ENCODE assay signal across 24 cellular contexts in genomic region chr12:125120566-125120965, GRCh38. TPM values are rescaled to one million over a fixed set of nuclear protein-coding genes. Genes with fewer than 3 reads are reported as not detected.
DNase-seq lines count a peak whose midpoint lies in the region; ATAC-seq, FAIRE-seq and TF ChIP-seq lines count a peak whose summit lies in the region.
"Had no signal": no experiment of that assay in that cellular context is flagged by ENCODE, and none has a peak within 500 bp of the region (broad histone marks: within the 10 kb centered on the region; RNA-seq: fewer than 3 reads in every experiment).

No MANE protein-coding gene starts in this region.

- no peak overlapping the region for H3K4me3 Mint-ChIP-seq in progenitor cell of endocrine pancreas (ENCODE audit: low read depth)
- H3K4me3 Mint-ChIP-seq: CD8-positive, alpha-beta memory T cell had no signal

- H3K4me1 Mint-ChIP-seq in progenitor cell of endocrine pancreas (ENCODE audit: low read depth), result peaks cover 2% of the 10 kb centered on the region
- H3K4me1 Mint-ChIP-seq: CD8-positive, alpha-beta memory T cell had no signal

- WGBS in HepG2 (ENCODE audit: low lambda C conversion rate), result 99% methylated on average over 12 of the region's 12 CpGs
- 96% methylated on average over 10 of the region's 12 CpGs for WGBS in right lobe of liver (ENCODE audit: insufficient coverage, low coverage, low lambda C conversion rate, missing lambda C conversion rate)
- 86% methylated on average over 12 of the region's 12 CpGs for WGBS in hepatocyte (ENCODE audit: low lambda C conversion rate, missing lambda C conversion rate)

- H4K20me1 ChIP-seq in HepG2 (ENCODE audit: insufficient read depth, low read length) (no peaks in the 10 kb centered on the region), hepatocyte (ENCODE audit: insufficient read depth, poor library complexity, severe bottlenecking) (no peaks in the 10 kb centered on the region), Karpas-422 (ENCODE audit: insufficient read depth, low read depth, low read length) (no peaks in the 10 kb centered on the region)

- ATAC-seq in HepG2 (no peak), right lobe of liver (no peak), HG03039 (IDR thresholded peaks at IDR 0.05; ENCODE audit: unreplicated experiment) (no peak), GM21825 (IDR thresholded peaks at IDR 0.05; ENCODE audit: unreplicated experiment) (no peak)

- in situ Hi-C loops in HepG2 (cut with HindIII; ENCODE audit: extremely low pct_ligation_motif_present, low pct_unique_long_range_greater_than_20kb), result no loop called here

- peaks cover 24 to 30% of the 10 kb centered on the region in 2 experiments; a peak in 4 of 5 replicates for H3K36me3 ChIP-seq in HepG2 (replicated peaks in 1 of 2; ENCODE audit: control insufficient read depth in 1 of 2, insufficient read depth in 2 of 2, low read length in 2 of 2)
- peaks cover 0 to 2% (median 0%) of the 10 kb centered on the region in 4 donors for H3K36me3 ChIP-seq in right lobe of liver
- H3K36me3 ChIP-seq in hepatocyte (replicated peaks; ENCODE audit: insufficient read depth, low read depth), result no peaks in the 10 kb centered on the region
- H3K36me3 ChIP-seq in Karpas-422 (ENCODE audit: insufficient read depth, low read length), result no peaks in the 10 kb centered on the region

- FAIRE-seq in HepG2 (lab: Jason Lieb, UNC), result no peak

- H2AFZ ChIP-seq in HepG2 (ENCODE audit: low read length) (no peak overlapping the region), hepatocyte (no peak overlapping the region), Karpas-422 (ENCODE audit: low read length) (no peak overlapping the region)
- H2AFZ ChIP-seq: PC-9 had no signal

- H3K4me2 ChIP-seq in HepG2 (ENCODE audit: low read depth, low read length), result no peak overlapping the region
- H3K4me2 ChIP-seq in hepatocyte, result no peak overlapping the region
- H3K4me2 ChIP-seq in Karpas-422 (ENCODE audit: low read depth, low read length, poor library complexity, severe bottlenecking), result no peak overlapping the region
- H3K4me2 ChIP-seq: BLaER1 treated with 17β-estradiol and CSF1 and Interleukin-3, amounts not matched to agents 10 nM and 100 nM; PC-9 had no signal

- H3K9me3 Mint-ChIP-seq in progenitor cell of endocrine pancreas (ENCODE audit: low read depth), result peaks cover 4% of the 10 kb centered on the region
- H3K9me3 Mint-ChIP-seq: CD8-positive, alpha-beta memory T cell had no signal

- TF ChIP-seq EP300 in HepG2 (IDR thresholded peaks at IDR 0.05; ENCODE audit: low read depth in 2 of 2, low read length in 2 of 2) (no peak), HepG2 (CRISPR knock-in tag; IDR thresholded peaks at IDR 0.05; ENCODE audit: borderline replicate concordance) (no peak)

- H3K4me3 ChIP-seq in HepG2 (replicated peaks in 1 of 3; ENCODE audit: insufficient read depth in 1 of 3, low read depth in 2 of 3, low read length in 3 of 3) (no peak overlapping the region), right lobe of liver (no peak overlapping the region), hepatocyte (no peak overlapping the region), Karpas-422 (ENCODE audit: low read length) (no peak overlapping the region)
- H3K4me3 ChIP-seq: BLaER1 treated with 17β-estradiol and CSF1 and Interleukin-3, amounts not matched to agents 10 nM and 100 nM; PC-9 had no signal

- H3K9me2 ChIP-seq in hepatocyte (replicated peaks; ENCODE audit: insufficient read depth) (no peaks in the 10 kb centered on the region), Karpas-422 (replicated peaks; ENCODE audit: insufficient read depth, low read length) (no peaks in the 10 kb centered on the region)

- H3K27me3 ChIP-seq in HepG2 (ENCODE audit: control insufficient read depth in 1 of 2, insufficient read depth in 2 of 2, low read length in 2 of 2) (no peaks in the 10 kb centered on the region), right lobe of liver (no peaks in the 10 kb centered on the region), hepatocyte (no peaks in the 10 kb centered on the region), Karpas-422 (ENCODE audit: low read length) (no peaks in the 10 kb centered on the region)
- H3K27me3 ChIP-seq: BLaER1 treated with 17β-estradiol and CSF1 and Interleukin-3, amounts not matched to agents 10 nM and 100 nM had no signal

- TF ChIP-seq RAD21 in HepG2 (CRISPR knock-in tag; IDR thresholded peaks at IDR 0.05), result no peak

- H3K27me3 Mint-ChIP-seq in progenitor cell of endocrine pancreas, result no peaks in the 10 kb centered on the region

- no peaks in the 10 kb centered on the region for H3K79me2 ChIP-seq in HepG2 (ENCODE audit: insufficient read depth, low read length)
- H3K79me2 ChIP-seq in hepatocyte, result no peaks in the 10 kb centered on the region
- no peaks in the 10 kb centered on the region for H3K79me2 ChIP-seq in Karpas-422 (ENCODE audit: low read length)

- TF ChIP-seq CTCF in HepG2 (CRISPR knock-in tag; IDR thresholded peaks at IDR 0.05) (no peak), right lobe of liver (IDR thresholded peaks at IDR 0.05) (no peak), hepatocyte (IDR thresholded peaks at IDR 0.05; ENCODE audit: poor library complexity) (no peak), progenitor cell of endocrine pancreas (IDR thresholded peaks at IDR 0.05; ENCODE audit: unreplicated experiment) (no peak)

- H3K27ac ChIP-seq in HepG2 (ENCODE audit: extremely low read length, insufficient read depth, low read length) (no peak overlapping the region), right lobe of liver (no peak overlapping the region), hepatocyte (peak overlapping the region; percentile 31), Karpas-422 (ENCODE audit: low read length) (no peak overlapping the region)
- H3K27ac ChIP-seq: 22Rv1; BLaER1 treated with 17β-estradiol and CSF1 and Interleukin-3, amounts not matched to agents 10 nM and 100 nM; PC-9 had no signal

- peaks cover 16% of the 10 kb centered on the region for H3K4me1 ChIP-seq in HepG2 (ENCODE audit: insufficient read depth, low read length)
- H3K4me1 ChIP-seq in right lobe of liver, result no peaks in the 10 kb centered on the region
- peaks cover 20% of the 10 kb centered on the region for H3K4me1 ChIP-seq in hepatocyte (ENCODE audit: insufficient read depth)
- H3K4me1 ChIP-seq in Karpas-422 (ENCODE audit: low read length), result 0 out of 2 replicates have a peak, but pooled peaks cover 2% of the 10 kb centered on the region

- H3K9me3 ChIP-seq in HepG2 (ENCODE audit: low read length), result no peaks in the 10 kb centered on the region
- no peaks in the 10 kb centered on the region for H3K9me3 ChIP-seq in right lobe of liver
- H3K9me3 ChIP-seq in hepatocyte (ENCODE audit: low read depth), result no peaks in the 10 kb centered on the region
- no peaks in the 10 kb centered on the region for H3K9me3 ChIP-seq in Karpas-422 (ENCODE audit: low read length)

- H3K9ac ChIP-seq in HepG2 (ENCODE audit: insufficient read depth, low read depth, low read length) (no peak overlapping the region), Karpas-422 (ENCODE audit: low read length) (no peak overlapping the region)
- H3K9ac ChIP-seq: BLaER1 treated with 17β-estradiol and CSF1 and Interleukin-3, amounts not matched to agents 10 nM and 100 nM had no signal

- CTCF ChIA-PET in HepG2 (lab: Yijun Ruan, JAX; ENCODE audit: low intra/inter-chr PET ratio, low total read pairs), result no interaction called here

- BruUV-seq in HepG2 (replicated peaks; lab: Mats Ljungman, UMichigan), result no TSS peak

- DNase-seq in HepG2 (ENCODE audit: low spot score) (no peak), right lobe of liver (no peak), hepatocyte (ENCODE audit: low spot score) (no peak), progenitor cell of endocrine pancreas (ENCODE audit: low spot score, unreplicated experiment) (no peak), Karpas-422 (no peak), GM19238 (ENCODE audit: insufficient read length, low spot score) (no peak)
- DNase-seq: CD8-positive, alpha-beta memory T cell; DMS53; GDM1; HCEC 1CT; MM.1S; NCI-H1048; NCI-H1417 treated with DMSO at 0.1 percent for 48 hours; NCI-H187; NCI-H2107; NCI-H446 treated with DMSO at 0.1 percent for 48 hours; NCI-H69; RPMI8226; SHP77 had no signal

- peak overlapping the region; percentile 1 for H3K27ac Mint-ChIP-seq in progenitor cell of endocrine pancreas
- H3K27ac Mint-ChIP-seq: CD8-positive, alpha-beta memory T cell had no signal

- peaks cover 35% of the 10 kb centered on the region for H3K36me3 Mint-ChIP-seq in progenitor cell of endocrine pancreas (ENCODE audit: insufficient read depth)

- TF ChIP-seq POLR2A in HepG2 (IDR thresholded peaks at IDR 0.05; ENCODE audit: insufficient read depth in 1 of 2, low read depth in 2 of 2, low read length in 2 of 2) (no peak), right lobe of liver (IDR thresholded peaks at IDR 0.05) (no peak)

- intact Hi-C loops in HepG2 (cut with micrococcal nuclease; ENCODE audit: unreplicated experiment) (no loop called here), right lobe of liver (cut with DNase I) (no loop called here)

- POLR2A ChIA-PET in HepG2 (lab: Yijun Ruan, JAX), result no interaction called here

RNA-seq across cellular contexts. Expression of gene AACS, which starts 55.3 kb away (rescaled TPM):
- total RNA-seq in HepG2 (2016; rRNA removed; fragmentation: Illumina TruSeq; extraction: Trizol) (26.3 and 28.8 TPM in 2 replicates), right lobe of liver (10 to 100 TPM in 1 of 6 experiments, 1 to 10 TPM in 5; 3.2 to 11.3 (median 4.8) TPM), hepatocyte (20.6 and 24.2 TPM in 2 replicates), progenitor cell of endocrine pancreas (38.8 and 40.1 TPM in 2 replicates)
- total RNA-seq in HepG2 (2016; cell fraction: cytosol; rRNA removed; fragmentation: Illumina TruSeq; extraction: Trizol; ENCODE audit: low read depth), result 8.4 and 10.7 TPM in 2 replicates
- total RNA-seq in HepG2 (2016; cell fraction: insoluble cytoplasmic fraction; rRNA removed; fragmentation: Illumina TruSeq; extraction: Trizol), result 22.7 and 29.1 TPM in 2 replicates
- 18.6 and 20.0 TPM in 2 replicates for total RNA-seq in HepG2 (2016; cell fraction: membrane; rRNA removed; fragmentation: Illumina TruSeq; extraction: Trizol)
- 22.1 and 23.1 TPM in 2 replicates for total RNA-seq in HepG2 (2016; cell fraction: nucleus; rRNA removed; fragmentation: Illumina TruSeq; extraction: Trizol)
- polyA plus RNA-seq in HepG2 (2011; rRNA removed) (23.3 and 23.5 TPM in 2 replicates), hepatocyte (33.2 and 34.0 TPM in 2 replicates)
- polyA plus RNA-seq in HepG2 (2011; cell fraction: cytosol; rRNA removed), result 19.3 and 21.2 TPM in 2 replicates
- polyA plus RNA-seq in HepG2 (2011; cell fraction: nucleus; rRNA removed), result 37.9 and 38.1 TPM in 2 replicates
- 23.5 and 30.2 TPM in 2 replicates for polyA plus RNA-seq in HepG2 (2012)
- polyA plus RNA-seq in HepG2 (2016; cell fraction: cytosol; fragmentation: Illumina TruSeq; extraction: Trizol; ENCODE audit: low read depth), result 4.5 and 5.2 TPM in 2 replicates
- polyA plus RNA-seq in HepG2 (2016; cell fraction: insoluble cytoplasmic fraction; fragmentation: Illumina TruSeq; extraction: Trizol; ENCODE audit: low read depth), result 22.1 and 25.9 TPM in 2 replicates
- polyA plus RNA-seq in HepG2 (2016; cell fraction: membrane; fragmentation: Illumina TruSeq; extraction: Trizol; ENCODE audit: low read depth), result 10.6 and 13.7 TPM in 2 replicates
- 30.6 and 33.2 TPM in 2 replicates for polyA plus RNA-seq in HepG2 (2016; cell fraction: nucleus; fragmentation: Illumina TruSeq; extraction: Trizol; ENCODE audit: insufficient read depth, low read depth)
- polyA minus RNA-seq in HepG2 (2011; rRNA and poly(A)+ RNA removed; ENCODE audit: low replicate concordance), result 35.1 and 50.6 TPM in 2 replicates
- polyA minus RNA-seq in HepG2 (2011; cell fraction: cytosol; rRNA and poly(A)+ RNA removed), result 17.8 and 17.9 TPM in 2 replicates
- 23.1 and 26.7 TPM in 2 replicates for polyA minus RNA-seq in HepG2 (2011; cell fraction: nucleus; rRNA and poly(A)+ RNA removed)
- total RNA-seq in Karpas-422 (2014; rRNA removed; shearing (Covaris generic); ENCODE audit: low replicate concordance), result 17.8 and 22.1 TPM in 2 replicates
